Comparison of ENCODE assay signal across 8 cellular contexts in genomic region chr5:179060116-179061008, GRCh38. TPM values are rescaled to one million over a fixed set of nuclear protein-coding genes. Genes with fewer than 3 reads are reported as not detected.
DNase-seq lines count a peak whose midpoint lies in the region; ATAC-seq lines count a peak whose summit lies in the region.

Gene ZNF354C, plus strand, starts transcription at chr5:179060373. Its CDS starts 1,696 bp downstream, at chr5:179062069.

- CTCF ChIA-PET in activated CD4-positive, alpha-beta T cell treated with anti-CD3 and anti-CD28 coated beads for 36 hours (lab: Charles Lee) = interaction anchor here (0.6 to 2.0 kb wide), 6 partner anchors 10 to 406 kb away, joined by 3 to 10 read pairs (median 3); partner anchors contain the start of genes ZNF354A and ZNF879

- peak within 1 kb of the TSS; percentile 8 to 90 (median 83) for H3K27ac ChIP-seq in skin epidermis

- DNase-seq in KG1 (lab: John Stamatoyannopoulos, UW) (peak; percentile 90), cerebellar cortex (ENCODE audit: low spot score) (peak; percentile 84), immature natural killer cell (peak; percentile 83 to 85 (median 84)), NCI-H2107 treated with DMSO at 0.1 percent for 48 hours (lab: John Stamatoyannopoulos, UW; ENCODE audit: unreplicated experiment) (no peak)
- peak; percentile 93 for DNase-seq in activated CD4-positive, alpha-beta T cell treated with anti-CD3 and anti-CD28 coated beads for 36 hours

- H3K4me1 Mint-ChIP-seq in activated CD4-positive, alpha-beta T cell treated with anti-CD3 and anti-CD28 coated beads for 36 hours = peaks cover 16% of the 10 kb centered on the region
- peaks cover 29 to 30% of the 10 kb centered on the region in 2 donors for H3K4me1 Mint-ChIP-seq in immature natural killer cell

- peaks cover 54% of the 10 kb centered on the region for H3K36me3 Mint-ChIP-seq in activated CD4-positive, alpha-beta T cell treated with anti-CD3 and anti-CD28 coated beads for 36 hours (ENCODE audit: low read depth)
- H3K36me3 Mint-ChIP-seq in immature natural killer cell = peaks cover 8 to 16% (median 16%) of the 10 kb centered on the region in 3 donors

- POLR2A ChIA-PET in activated CD4-positive, alpha-beta T cell treated with anti-CD3 and anti-CD28 coated beads for 36 hours (lab: Charles Lee) = interaction anchor here (0.5 to 1.4 kb wide), 4 partner anchors 13 to 330 kb away, joined by 3 to 10 read pairs (median 6); partner anchors contain the start of genes ZNF354A and ZNF354B

- intact Hi-C loops in activated CD4-positive, alpha-beta T cell treated with anti-CD3 and anti-CD28 coated beads for 36 hours (cut with DNase I, micrococcal nuclease) = loop anchor here (1.0 to 2.0 kb wide), 6 partner anchors 37 to 434 kb away; partner anchors contain the start of genes ZNF879 (in 2 of the 2), CLK4 (in 1 of the 2), ZNF354A (in 1 of the 2) and ZNF354B (in 1 of the 2)

- ATAC-seq in GM18907 (IDR thresholded peaks at IDR 0.05; ENCODE audit: unreplicated experiment) (peak; percentile 92), GM21528 (IDR thresholded peaks at IDR 0.05; ENCODE audit: low FRiP score, unreplicated experiment) (no peak)
- peak; percentile 99 for ATAC-seq in activated CD4-positive, alpha-beta T cell treated with anti-CD3 and anti-CD28 coated beads for 36 hours

- peak within 1 kb of the TSS; percentile 81 for H3K4me3 Mint-ChIP-seq in activated CD4-positive, alpha-beta T cell treated with anti-CD3 and anti-CD28 coated beads for 36 hours
- peak within 1 kb of the TSS; percentile 93 to 97 (median 96) for H3K4me3 Mint-ChIP-seq in immature natural killer cell

- H3K27ac Mint-ChIP-seq in activated CD4-positive, alpha-beta T cell treated with anti-CD3 and anti-CD28 coated beads for 36 hours = peak within 1 kb of the TSS; percentile 90
- H3K27ac Mint-ChIP-seq in immature natural killer cell = peak within 1 kb of the TSS; percentile 77 to 95 (median 90)

- H3K4me3 ChIP-seq in skin epidermis = peak within 1 kb of the TSS; percentile 57 to 90 (median 76)

- H3K9me3 Mint-ChIP-seq in activated CD4-positive, alpha-beta T cell treated with anti-CD3 and anti-CD28 coated beads for 36 hours (ENCODE audit: low read depth) = peaks cover 25% of the 10 kb centered on the region
- peaks cover 0 to 10% (median 0%) of the 10 kb centered on the region in 6 donors for H3K9me3 Mint-ChIP-seq in immature natural killer cell

- no peaks in the 10 kb centered on the region for H3K27me3 Mint-ChIP-seq in activated CD4-positive, alpha-beta T cell treated with anti-CD3 and anti-CD28 coated beads for 36 hours
- peaks cover 0 to 1% (median 0%) of the 10 kb centered on the region in 3 donors for H3K27me3 Mint-ChIP-seq in immature natural killer cell (ENCODE audit: low read depth in 3 of 3)

RNA-seq across cellular contexts. Expression of gene ZNF354C, which starts in this region (rescaled TPM):
- total RNA-seq in activated CD4-positive, alpha-beta T cell treated with anti-CD3 and anti-CD28 coated beads for 36 hours = 1 to 10 TPM; 7.1 to 7.2 TPM
- polyA plus RNA-seq in immature natural killer cell = 1 to 10 TPM in 1 of 3 donors, under 1 TPM in 2; 0.40 to 1.2 (median 0.58) TPM
